ENCODE assay signal across 17 cellular contexts in the genomic region with DNA sequence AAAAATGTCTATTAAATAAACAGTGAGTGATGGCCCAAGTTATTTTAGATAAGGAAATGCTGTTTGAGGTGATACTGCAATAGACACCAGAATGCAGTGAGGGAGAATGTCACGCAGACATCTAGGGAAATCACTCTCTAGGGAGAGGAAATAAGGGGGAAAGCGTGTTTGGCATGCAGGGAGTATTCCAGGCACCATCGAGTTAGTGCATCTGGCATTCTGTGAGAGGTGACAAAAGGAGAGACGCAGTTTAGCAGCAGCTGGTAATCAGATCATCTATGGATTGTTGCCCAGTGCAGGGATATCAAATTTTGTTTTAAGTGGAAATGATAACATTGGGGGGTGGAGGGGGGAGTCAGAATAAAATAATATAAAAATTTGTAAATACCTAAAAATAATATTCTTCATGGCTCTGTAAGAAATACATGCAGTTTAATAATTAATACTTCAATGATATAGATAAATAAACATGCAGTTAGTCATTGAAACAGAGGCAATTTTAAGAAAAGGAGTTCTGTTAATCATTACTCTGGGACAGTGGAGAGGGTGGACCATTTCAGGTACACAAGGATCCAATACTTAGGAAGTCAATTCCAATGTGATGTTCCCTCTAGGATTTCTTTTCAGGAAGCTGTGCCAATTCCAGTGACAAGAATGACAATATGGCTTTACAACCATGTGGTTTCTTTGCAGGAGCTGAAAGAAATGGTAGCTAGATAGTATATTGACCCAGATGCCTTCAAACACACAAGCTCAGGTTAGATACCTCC.
DNase-seq lines count a peak whose midpoint lies in the region; ATAC-seq lines count a peak whose summit lies in the region.
"Had no signal": no experiment of that assay in that cellular context is flagged by ENCODE, and none has a peak within 500 bp of the region (broad histone marks: within the 10 kb centered on the region; RNA-seq: fewer than 3 reads in every experiment).

No MANE protein-coding gene starts in this region.

- DNase-seq in DMS53 (lab: John Stamatoyannopoulos, UW) (peak; percentile 91), NCI-H1694 treated with DMSO at 0.1 percent for 48 hours (lab: John Stamatoyannopoulos, UW) (peak; percentile 81), NCI-H69 (lab: John Stamatoyannopoulos, UW) (peak; percentile 84), renal cortical epithelial cell (ENCODE audit: low read depth) (peak; percentile 37)
- DNase-seq: activated CD4-positive, alpha-beta T cell treated with anti-CD3 and anti-CD28 coated beads for 48 hours; activated naive CD4-positive, alpha-beta T cell treated with anti-CD3 and anti-CD28 coated beads for 36 hours; H7; heart left ventricle; immature natural killer cell; natural killer cell; small intestine; stimulated activated CD4-positive, alpha-beta T cell treated with anti-CD3 and anti-CD28 coated beads, Interleukin-4, amount 100 ng/mL, for 4 hours; stimulated activated CD8-positive, alpha-beta memory T cell treated with anti-CD3 and anti-CD28 coated beads, Interleukin-4, amount 100 ng/mL, for 48 hours; testis had no signal

- ATAC-seq in HG02840 (IDR thresholded peaks at IDR 0.05; ENCODE audit: low FRiP score, unreplicated experiment) (no peak), GM21576 (IDR thresholded peaks at IDR 0.05; ENCODE audit: unreplicated experiment) (no peak), GM21526 (IDR thresholded peaks at IDR 0.05; ENCODE audit: low FRiP score, unreplicated experiment) (no peak)
- ATAC-seq: heart left ventricle, natural killer cell had no signal

Comparison
In these comparisons a context has a peak if more than half of its experiments do, and no peak if none do; other contexts are left out.
1. DNase-seq: peak in every context shown above with its lines; median percentile 91 in DMS53; 84 in NCI-H69; 81 in NCI-H1694 treated with DMSO at 0.1 percent for 48 hours; 37 in renal cortical epithelial cell.